In the genomic region with DNA sequence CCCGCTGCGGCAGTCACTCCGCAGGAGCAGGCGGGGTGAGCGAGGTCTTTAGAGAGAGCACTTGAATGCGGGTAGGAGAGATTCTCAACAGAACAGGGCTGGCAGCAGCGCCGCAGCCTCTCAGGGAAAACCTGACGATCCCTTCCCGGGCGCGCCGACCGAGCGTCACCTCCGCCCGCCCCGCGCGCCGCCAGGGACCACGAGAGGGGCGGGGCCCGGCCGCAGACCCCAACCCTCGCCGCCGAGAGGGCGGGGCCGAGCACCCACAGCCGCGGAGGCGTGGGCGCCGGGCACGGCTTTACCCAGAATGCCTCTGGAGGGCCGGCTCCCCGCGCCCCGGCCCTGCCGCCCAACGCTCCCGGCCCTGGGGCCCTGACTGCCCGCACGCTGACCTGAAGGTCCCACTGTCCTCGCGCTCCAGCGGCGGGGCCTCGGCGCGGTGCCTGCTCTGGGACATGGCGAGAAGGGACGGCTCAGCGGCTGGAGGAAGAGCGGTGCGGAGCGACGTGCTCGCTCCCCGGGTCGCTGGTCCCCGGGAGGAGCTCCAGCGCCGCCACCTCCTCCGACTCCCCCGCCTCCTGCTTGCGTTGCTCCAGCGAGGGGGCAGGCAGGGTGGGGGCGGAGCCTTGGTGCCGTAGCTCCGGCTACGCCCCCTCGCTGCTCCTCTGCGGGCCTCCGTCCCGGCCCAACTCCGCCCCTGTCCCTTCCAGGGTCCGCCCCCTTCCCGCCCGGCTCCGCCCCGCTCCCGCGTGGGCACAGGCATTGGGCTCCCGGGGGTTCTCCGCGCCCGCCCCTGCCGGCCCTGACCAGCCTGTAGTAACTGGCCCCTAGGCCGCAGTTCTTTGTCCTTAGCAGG, we compare ENCODE assay signal across 8 cellular contexts. TPM values are rescaled to one million over a fixed set of nuclear protein-coding genes. Genes with fewer than 3 reads are reported as not detected.
DNase-seq lines count a peak whose midpoint lies in the region; ATAC-seq and TF ChIP-seq lines count a peak whose summit lies in the region.

Gene PJVK (plus strand): TSS at position 805 of the 856 bp plus-strand sequence. CDS start 2,032 bp downstream, outside the sequence.
Gene PRKRA (minus strand): TSS at position 602 of the 856 bp plus-strand sequence. CDS start 145 bp downstream, at position 457.

- no peaks in the 10 kb centered on the region for H3K27me3 Mint-ChIP-seq in progenitor cell of endocrine pancreas

- no peak for TF ChIP-seq CTCF in progenitor cell of endocrine pancreas (IDR thresholded peaks at IDR 0.05; ENCODE audit: unreplicated experiment)

- peak; percentile 89 for TF ChIP-seq POLR2A in GM15510 (IDR thresholded peaks at IDR 0.05; ENCODE audit: borderline replicate concordance, extremely low read depth, insufficient read length)

- H3K4me3 Mint-ChIP-seq in progenitor cell of endocrine pancreas (ENCODE audit: low read depth) = peak within 1 kb of the TSS; percentile 88

- H3K4me1 Mint-ChIP-seq in progenitor cell of endocrine pancreas (ENCODE audit: low read depth) = peaks cover 20% of the 10 kb centered on the region

- peak within 1 kb of the TSS; percentile 100 for H3K27ac Mint-ChIP-seq in progenitor cell of endocrine pancreas

- H3K36me3 Mint-ChIP-seq in progenitor cell of endocrine pancreas (ENCODE audit: insufficient read depth) = peaks cover 19% of the 10 kb centered on the region

- ATAC-seq in HG02884 (IDR thresholded peaks at IDR 0.05; ENCODE audit: unreplicated experiment) = peak; percentile 78
- ATAC-seq in left cardiac atrium = peak; percentile 98 to 99

- intact Hi-C loops in left cardiac atrium (cut with DNase I) = loop anchor here in 1 of 2 donors (2.0 kb wide), 1 partner anchor 28 kb away; the partner anchor contains the start of gene FKBP7

- DNase-seq in NCI-H146 treated with DMSO at 0.1 percent for 48 hours (lab: John Stamatoyannopoulos, UW; ENCODE audit: unreplicated experiment) (peak; percentile 91), T-helper 1 cell (peak; percentile 92 to 97 (median 93)), amniotic stem cell (lab: John Stamatoyannopoulos, UW) (peak; percentile 93), left cardiac atrium (peak; percentile 98), progenitor cell of endocrine pancreas (ENCODE audit: low spot score, unreplicated experiment) (peak; percentile 99), ureter (ENCODE audit: low spot score) (peak; percentile 99)

- H3K9me3 Mint-ChIP-seq in progenitor cell of endocrine pancreas (ENCODE audit: low read depth) = no peaks in the 10 kb centered on the region

RNA-seq across cellular contexts. Expression of gene PJVK, which starts in this region (rescaled TPM):
- total RNA-seq in left cardiac atrium (1 to 10 TPM; 1.2 to 1.4 TPM), progenitor cell of endocrine pancreas (7.7 and 9.2 TPM in 2 replicates), ureter (5.8 TPM)

RNA-seq across cellular contexts. Expression of gene PRKRA, which starts in this region (rescaled TPM):
- total RNA-seq in left cardiac atrium (10 to 100 TPM; 32.1 to 44.3 TPM), progenitor cell of endocrine pancreas (92.1 and 97.6 TPM in 2 replicates), ureter (48.1 TPM)

Comparison
In these comparisons a context has a peak if more than half of its experiments do, and no peak if none do; other contexts are left out.
1. Peak in every context shown above with its lines: DNase-seq and ATAC-seq.